In genomic region chr19:47723573-47723923, GRCh38 we compare ENCODE assay signal across 8 cellular contexts. TPM values are rescaled to one million over a fixed set of nuclear protein-coding genes. Genes with fewer than 3 reads are reported as not detected.
A peak's percentile ranks its signal among the peaks of the same experiment; 100 is the strongest.
DNase-seq lines count a peak whose midpoint lies in the region; ATAC-seq, FAIRE-seq and TF ChIP-seq lines count a peak whose summit lies in the region.

No MANE protein-coding gene starts in this region.

- peak; percentile 91 for DNase-seq in MG63
- peak; percentile 87 for DNase-seq in adipocyte (ENCODE audit: low read depth)
- DNase-seq in left lobe of liver (ENCODE audit: low spot score): no peak
- no peak for DNase-seq in HTR-8/SVneo (ENCODE audit: insufficient read length, low spot score)
- DNase-seq in activated CD4-positive, CD25-positive, alpha-beta regulatory T cell (lab: John Stamatoyannopoulos, UW): no peak

- TF ChIP-seq POLR2A in GM18505 (IDR thresholded peaks at IDR 0.05; ENCODE audit: borderline replicate concordance, extremely low read depth, insufficient read depth, insufficient read length): no peak

- H3K9ac ChIP-seq in BLaER1 treated with 17β-estradiol and CSF1 and Interleukin-3, amounts not matched to agents 10 nM and 100 nM: no peak overlapping the region
- peak overlapping the region; percentile 84 for H3K9ac ChIP-seq in adipocyte (ENCODE audit: low read length)

- no peaks in the 10 kb centered on the region for H4K20me1 ChIP-seq in BLaER1 treated with 17β-estradiol and CSF1 and Interleukin-3, amounts not matched to agents 10 nM and 100 nM

- peak overlapping the region in 7 of 11 experiments; percentile 3 to 62 (median 53); a peak in 11 of 22 replicates for H3K4me2 ChIP-seq in BLaER1 treated with 17β-estradiol and CSF1 and Interleukin-3, amounts not matched to agents 10 nM and 100 nM

- FAIRE-seq in HTR-8/SVneo (lab: Jason Lieb, UNC): no peak

- peak; percentile 56 for ATAC-seq in left lobe of liver
- no peak for ATAC-seq in HG03520 (IDR thresholded peaks at IDR 0.05; ENCODE audit: unreplicated experiment)
- no peak for ATAC-seq in GM18505 (IDR thresholded peaks at IDR 0.05; ENCODE audit: unreplicated experiment)

- peaks cover 0 to 11% (median 0%) of the 10 kb centered on the region in 11 experiments; a peak in 2 of 22 replicates for H3K9me3 ChIP-seq in BLaER1 treated with 17β-estradiol and CSF1 and Interleukin-3, amounts not matched to agents 10 nM and 100 nM (replicated peaks in 1 of 11)
- H3K9me3 ChIP-seq in MG63 (no peaks in the 10 kb centered on the region), adipocyte (ENCODE audit: control insufficient read depth, low read length) (no peaks in the 10 kb centered on the region)

- no peaks in the 10 kb centered on the region for H3K27me3 ChIP-seq in BLaER1 treated with 17β-estradiol and CSF1 and Interleukin-3, amounts not matched to agents 10 nM and 100 nM
- H3K27me3 ChIP-seq in MG63 (no peaks in the 10 kb centered on the region), adipocyte (replicated peaks; ENCODE audit: control insufficient read depth, insufficient read depth, low read length) (no peaks in the 10 kb centered on the region)

- H3K4me1 ChIP-seq in BLaER1 treated with 17β-estradiol and CSF1 and Interleukin-3, amounts not matched to agents 10 nM and 100 nM: peaks cover 5 to 38% (median 27%) of the 10 kb centered on the region in 10 experiments; a peak in 18 of 20 replicates
- H3K4me1 ChIP-seq in adipocyte (ENCODE audit: control insufficient read depth, insufficient read depth, low read length): peaks cover 73% of the 10 kb centered on the region

- H3K4me3 ChIP-seq in BLaER1 treated with 17β-estradiol and CSF1 and Interleukin-3, amounts not matched to agents 10 nM and 100 nM: no peak overlapping the region
- H3K4me3 ChIP-seq in MG63 (no peak overlapping the region), adipocyte (ENCODE audit: low read length) (peak overlapping the region; percentile 45)

- no peaks in the 10 kb centered on the region for H3K36me3 ChIP-seq in BLaER1 treated with 17β-estradiol and CSF1 and Interleukin-3, amounts not matched to agents 10 nM and 100 nM
- H3K36me3 ChIP-seq in MG63: peaks cover 68% of the 10 kb centered on the region
- H3K36me3 ChIP-seq in adipocyte (ENCODE audit: control insufficient read depth, insufficient read depth, low read length, severe bottlenecking): peaks cover 31% of the 10 kb centered on the region

- no peak overlapping the region for H3K27ac ChIP-seq in BLaER1 treated with 17β-estradiol and CSF1 and Interleukin-3, amounts not matched to agents 10 nM and 100 nM

RNA-seq across cellular contexts. Expression of gene EHD2, which starts 10.3 kb away (rescaled TPM):
- 15.7 and 25.4 TPM in 2 replicates for total RNA-seq in MG63 (2014; rRNA removed; shearing (Covaris generic); ENCODE audit: low replicate concordance)
- total RNA-seq in left lobe of liver: 6.3 TPM

RNA-seq across cellular contexts. Expression of gene NOP53, which starts 21.8 kb away (rescaled TPM):
- total RNA-seq in MG63 (2014; rRNA removed; shearing (Covaris generic); ENCODE audit: low replicate concordance): 428 and 543 TPM in 2 replicates
- total RNA-seq in left lobe of liver: 80.3 TPM

RNA-seq across cellular contexts. Expression of gene SELENOW, which starts 55.0 kb away (rescaled TPM):
- 79.0 and 246 TPM in 2 replicates for total RNA-seq in MG63 (2014; rRNA removed; shearing (Covaris generic); ENCODE audit: low replicate concordance)
- 62.9 TPM for total RNA-seq in left lobe of liver

Comparison
In these comparisons a context has a peak if more than half of its experiments do, and no peak if none do; other contexts are left out.
1. DNase-seq: peak in MG63 (single experiment) and adipocyte (single experiment); none in left lobe of liver (single experiment), HTR-8/SVneo (single experiment) and activated CD4-positive, CD25-positive, alpha-beta regulatory T cell (0 of 4).